In genomic region chr11:65569164-65569972, GRCh38 we compare ENCODE assay signal across 6 cellular contexts. TPM values are rescaled to one million over a fixed set of nuclear protein-coding genes. Genes with fewer than 3 reads are reported as not detected.
DNase-seq lines count a peak whose midpoint lies in the region; ATAC-seq, FAIRE-seq and TF ChIP-seq lines count a peak whose summit lies in the region.

No MANE protein-coding gene starts in this region.

- no peak overlapping the region for H2AFZ ChIP-seq in HepG2 (ENCODE audit: low read length)

- H3K27me3 ChIP-seq in H7 (ENCODE audit: control insufficient read depth, insufficient read depth, low read length) (peaks cover 3% of the 10 kb centered on the region; the same call in 1 of the 2 replicates), HepG2 (ENCODE audit: control insufficient read depth in 1 of 2, insufficient read depth in 2 of 2, low read length in 2 of 2) (no peaks in the 10 kb centered on the region; a peak in 1 of 5 replicates)

- POLR2A ChIA-PET in HepG2 (lab: Yijun Ruan, JAX) = interaction anchor here (0.7 to 2.5 kb wide), 16 partner anchors 10 to 447 kb away, joined by 3 to 34 read pairs (median 6); partner anchors contain the start of genes FAU, LTBP3, MALAT1 and MRPL49

- peak overlapping the region; percentile 97 for H3K4me2 ChIP-seq in HepG2 (ENCODE audit: low read depth, low read length)

- no peak for TF ChIP-seq POLR2A in HepG2 (IDR thresholded peaks at IDR 0.05; ENCODE audit: insufficient read depth in 1 of 2, low read depth in 2 of 2, low read length in 2 of 2)

- no peaks in the 10 kb centered on the region; the same call in 1 of the 2 replicates for H4K20me1 ChIP-seq in HepG2 (ENCODE audit: insufficient read depth, low read length)

- TF ChIP-seq RAD21 in HepG2 (CRISPR knock-in tag; IDR thresholded peaks at IDR 0.05) = no peak

- TF ChIP-seq EP300 in HepG2 (IDR thresholded peaks at IDR 0.05; ENCODE audit: low read depth in 2 of 2, low read length in 2 of 2) = no peak
- no peak for TF ChIP-seq EP300 in HepG2 (CRISPR knock-in tag; IDR thresholded peaks at IDR 0.05; ENCODE audit: borderline replicate concordance)

- WGBS in HepG2 (ENCODE audit: low lambda C conversion rate) = 2% methylated on average over 28 of the region's 28 CpGs

- H3K4me1 ChIP-seq in HepG2 (ENCODE audit: insufficient read depth, low read length) = peaks cover 35% of the 10 kb centered on the region

- in situ Hi-C loops in HepG2 (cut with HindIII; ENCODE audit: extremely low pct_ligation_motif_present, low pct_unique_long_range_greater_than_20kb) = no loop called here

- DNase-seq in H7 (no peak), HepG2 (ENCODE audit: low spot score) (no peak), NCI-H510A treated with DMSO at 0.1 percent for 48 hours (lab: John Stamatoyannopoulos, UW) (no peak), retina (no peak)

- peaks cover 23% of the 10 kb centered on the region for H3K79me2 ChIP-seq in HepG2 (ENCODE audit: insufficient read depth, low read length)

- peak; percentile 17 to 27 for ATAC-seq in activated CD4-positive, CD25-positive, alpha-beta regulatory T cell treated with anti-CD3 and anti-CD28 coated beads, Interleukin-2, amount 50 U/mL, for 24 hours
- ATAC-seq in HepG2 = peak; percentile 58
- no peak for ATAC-seq in HG02678 (IDR thresholded peaks at IDR 0.05; ENCODE audit: unreplicated experiment)

- no peak for TF ChIP-seq CTCF in HepG2 (CRISPR knock-in tag; IDR thresholded peaks at IDR 0.05)

- CTCF ChIA-PET in HepG2 (lab: Yijun Ruan, JAX; ENCODE audit: low intra/inter-chr PET ratio, low total read pairs) = interaction anchor here (1.0 to 1.3 kb wide), 2 partner anchors 18 to 28 kb away, joined by 4 to 5 read pairs; no protein-coding TSS in a partner anchor

- H3K9me3 ChIP-seq in HepG2 (ENCODE audit: low read length) = no peaks in the 10 kb centered on the region

- peak overlapping the region; percentile 88 for H3K9ac ChIP-seq in HepG2 (ENCODE audit: insufficient read depth, low read depth, low read length)

- no peaks in the 10 kb centered on the region for H3K36me3 ChIP-seq in H7 (replicated peaks; ENCODE audit: control insufficient read depth, insufficient read depth, low read length)
- H3K36me3 ChIP-seq in HepG2 (replicated peaks in 1 of 2; ENCODE audit: control insufficient read depth in 1 of 2, insufficient read depth in 2 of 2, low read length in 2 of 2) = peaks cover 3 to 5% of the 10 kb centered on the region in 2 experiments; a peak in 2 of 5 replicates

- intact Hi-C loops in HepG2 (cut with micrococcal nuclease; ENCODE audit: unreplicated experiment) = no loop called here

- H3K4me3 ChIP-seq in H7 (ENCODE audit: insufficient read depth, low read depth, low read length) = peak overlapping the region; percentile 97
- H3K4me3 ChIP-seq in HepG2 (replicated peaks in 1 of 3; ENCODE audit: insufficient read depth in 1 of 3, low read depth in 2 of 3, low read length in 3 of 3) = peak overlapping the region; percentile 57 to 99 (median 95)

- peak; percentile 23 for FAIRE-seq in HepG2 (lab: Jason Lieb, UNC)

- no TSS peak for BruUV-seq in HepG2 (replicated peaks; lab: Mats Ljungman, UMichigan)

- peak overlapping the region; percentile 85 for H3K27ac ChIP-seq in HepG2 (ENCODE audit: extremely low read length, insufficient read depth, low read length)

RNA-seq across cellular contexts. Expression of gene ZNRD2, which starts 0.9 kb away (rescaled TPM):
- total RNA-seq in H7 (2014; rRNA removed; shearing (Covaris generic)) = 88.1 and 89.1 TPM in 2 replicates
- total RNA-seq in HepG2 (2016; rRNA removed; fragmentation: Illumina TruSeq; extraction: Trizol) = 34.0 and 40.0 TPM in 2 replicates
- total RNA-seq in HepG2 (2016; cell fraction: cytosol; rRNA removed; fragmentation: Illumina TruSeq; extraction: Trizol; ENCODE audit: low read depth) = 15.3 and 19.2 TPM in 2 replicates
- total RNA-seq in HepG2 (2016; cell fraction: insoluble cytoplasmic fraction; rRNA removed; fragmentation: Illumina TruSeq; extraction: Trizol) = 32.9 and 41.5 TPM in 2 replicates
- 16.0 and 17.9 TPM in 2 replicates for total RNA-seq in HepG2 (2016; cell fraction: membrane; rRNA removed; fragmentation: Illumina TruSeq; extraction: Trizol)
- total RNA-seq in HepG2 (2016; cell fraction: nucleus; rRNA removed; fragmentation: Illumina TruSeq; extraction: Trizol) = 11.5 and 15.7 TPM in 2 replicates
- 29.2 and 31.4 TPM in 2 replicates for polyA plus RNA-seq in HepG2 (2011; rRNA removed)
- polyA plus RNA-seq in HepG2 (2011; cell fraction: cytosol; rRNA removed) = 24.1 and 41.2 TPM in 2 replicates
- 48.9 and 54.8 TPM in 2 replicates for polyA plus RNA-seq in HepG2 (2011; cell fraction: nucleus; rRNA removed)
- 25.2 and 28.5 TPM in 2 replicates for polyA plus RNA-seq in HepG2 (2012)
- polyA plus RNA-seq in HepG2 (2016; cell fraction: cytosol; fragmentation: Illumina TruSeq; extraction: Trizol; ENCODE audit: low read depth) = 26.6 and 28.0 TPM in 2 replicates
- 42.9 and 46.1 TPM in 2 replicates for polyA plus RNA-seq in HepG2 (2016; cell fraction: insoluble cytoplasmic fraction; fragmentation: Illumina TruSeq; extraction: Trizol; ENCODE audit: low read depth)
- 23.7 and 24.4 TPM in 2 replicates for polyA plus RNA-seq in HepG2 (2016; cell fraction: membrane; fragmentation: Illumina TruSeq; extraction: Trizol; ENCODE audit: low read depth)
- 31.1 and 33.2 TPM in 2 replicates for polyA plus RNA-seq in HepG2 (2016; cell fraction: nucleus; fragmentation: Illumina TruSeq; extraction: Trizol; ENCODE audit: insufficient read depth, low read depth)
- polyA minus RNA-seq in HepG2 (2011; rRNA and poly(A)+ RNA removed; ENCODE audit: low replicate concordance) = 18.6 and 34.8 TPM in 2 replicates
- 8.6 and 11.3 TPM in 2 replicates for polyA minus RNA-seq in HepG2 (2011; cell fraction: cytosol; rRNA and poly(A)+ RNA removed)
- polyA minus RNA-seq in HepG2 (2011; cell fraction: nucleus; rRNA and poly(A)+ RNA removed) = 12.0 and 19.5 TPM in 2 replicates

RNA-seq across cellular contexts. Expression of gene FAM89B, which starts 3.0 kb away (rescaled TPM):
- total RNA-seq in H7 (2014; rRNA removed; shearing (Covaris generic)) = 8.6 and 20.4 TPM in 2 replicates
- total RNA-seq in HepG2 (2016; rRNA removed; fragmentation: Illumina TruSeq; extraction: Trizol) = 3.6 and 5.7 TPM in 2 replicates
- 7.8 and 8.7 TPM in 2 replicates for total RNA-seq in HepG2 (2016; cell fraction: cytosol; rRNA removed; fragmentation: Illumina TruSeq; extraction: Trizol; ENCODE audit: low read depth)
- 4.0 and 5.2 TPM in 2 replicates for total RNA-seq in HepG2 (2016; cell fraction: insoluble cytoplasmic fraction; rRNA removed; fragmentation: Illumina TruSeq; extraction: Trizol)
- total RNA-seq in HepG2 (2016; cell fraction: membrane; rRNA removed; fragmentation: Illumina TruSeq; extraction: Trizol) = 8.0 and 9.6 TPM in 2 replicates
- 2.9 and 4.0 TPM in 2 replicates for total RNA-seq in HepG2 (2016; cell fraction: nucleus; rRNA removed; fragmentation: Illumina TruSeq; extraction: Trizol)
- 8.0 and 11.5 TPM in 2 replicates for polyA plus RNA-seq in HepG2 (2011; rRNA removed)
- 5.8 and 9.6 TPM in 2 replicates for polyA plus RNA-seq in HepG2 (2011; cell fraction: cytosol; rRNA removed)
- 29.0 and 34.8 TPM in 2 replicates for polyA plus RNA-seq in HepG2 (2011; cell fraction: nucleus; rRNA removed)
- polyA plus RNA-seq in HepG2 (2012) = 3.6 and 5.3 TPM in 2 replicates
- polyA plus RNA-seq in HepG2 (2016; cell fraction: cytosol; fragmentation: Illumina TruSeq; extraction: Trizol; ENCODE audit: low read depth) = 19.5 and 20.4 TPM in 2 replicates
- polyA plus RNA-seq in HepG2 (2016; cell fraction: insoluble cytoplasmic fraction; fragmentation: Illumina TruSeq; extraction: Trizol; ENCODE audit: low read depth) = 7.9 and 9.1 TPM in 2 replicates
- 15.3 and 15.7 TPM in 2 replicates for polyA plus RNA-seq in HepG2 (2016; cell fraction: membrane; fragmentation: Illumina TruSeq; extraction: Trizol; ENCODE audit: low read depth)
- polyA plus RNA-seq in HepG2 (2016; cell fraction: nucleus; fragmentation: Illumina TruSeq; extraction: Trizol; ENCODE audit: insufficient read depth, low read depth) = 11.6 and 13.0 TPM in 2 replicates
- polyA minus RNA-seq in HepG2 (2011; rRNA and poly(A)+ RNA removed; ENCODE audit: low replicate concordance) = 11.8 and 23.8 TPM in 2 replicates
- polyA minus RNA-seq in HepG2 (2011; cell fraction: cytosol; rRNA and poly(A)+ RNA removed) = 1.9 and 4.2 TPM in 2 replicates
- polyA minus RNA-seq in HepG2 (2011; cell fraction: nucleus; rRNA and poly(A)+ RNA removed) = 4.5 and 5.1 TPM in 2 replicates

RNA-seq across cellular contexts. Expression of gene EHBP1L1, which starts 6.5 kb away (rescaled TPM):
- 1.9 and 4.7 TPM in 2 replicates for total RNA-seq in H7 (2014; rRNA removed; shearing (Covaris generic))
- 5.4 and 10.6 TPM in 2 replicates for total RNA-seq in HepG2 (2016; rRNA removed; fragmentation: Illumina TruSeq; extraction: Trizol)
- total RNA-seq in HepG2 (2016; cell fraction: cytosol; rRNA removed; fragmentation: Illumina TruSeq; extraction: Trizol; ENCODE audit: low read depth) = 2.5 and 2.6 TPM in 2 replicates
- total RNA-seq in HepG2 (2016; cell fraction: insoluble cytoplasmic fraction; rRNA removed; fragmentation: Illumina TruSeq; extraction: Trizol) = 3.9 and 9.7 TPM in 2 replicates
- total RNA-seq in HepG2 (2016; cell fraction: membrane; rRNA removed; fragmentation: Illumina TruSeq; extraction: Trizol) = 3.4 TPM in 2 replicates
- total RNA-seq in HepG2 (2016; cell fraction: nucleus; rRNA removed; fragmentation: Illumina TruSeq; extraction: Trizol) = 7.8 and 8.4 TPM in 2 replicates
- 8.3 and 14.4 TPM in 2 replicates for polyA plus RNA-seq in HepG2 (2011; rRNA removed)
- polyA plus RNA-seq in HepG2 (2011; cell fraction: cytosol; rRNA removed) = 7.1 and 10.0 TPM in 2 replicates
- 74.9 and 85.5 TPM in 2 replicates for polyA plus RNA-seq in HepG2 (2011; cell fraction: nucleus; rRNA removed)
- 9.8 and 10.7 TPM in 2 replicates for polyA plus RNA-seq in HepG2 (2012)
- polyA plus RNA-seq in HepG2 (2016; cell fraction: cytosol; fragmentation: Illumina TruSeq; extraction: Trizol; ENCODE audit: low read depth) = 0.58 and 0.94 TPM in 2 replicates
- polyA plus RNA-seq in HepG2 (2016; cell fraction: insoluble cytoplasmic fraction; fragmentation: Illumina TruSeq; extraction: Trizol; ENCODE audit: low read depth) = 4.6 and 5.1 TPM in 2 replicates
- polyA plus RNA-seq in HepG2 (2016; cell fraction: membrane; fragmentation: Illumina TruSeq; extraction: Trizol; ENCODE audit: low read depth) = 0.79 and 1.3 TPM in 2 replicates
- polyA plus RNA-seq in HepG2 (2016; cell fraction: nucleus; fragmentation: Illumina TruSeq; extraction: Trizol; ENCODE audit: insufficient read depth, low read depth) = 27.0 and 30.2 TPM in 2 replicates
- 23.3 and 45.1 TPM in 2 replicates for polyA minus RNA-seq in HepG2 (2011; rRNA and poly(A)+ RNA removed; ENCODE audit: low replicate concordance)
- polyA minus RNA-seq in HepG2 (2011; cell fraction: cytosol; rRNA and poly(A)+ RNA removed) = 7.6 and 13.2 TPM in 2 replicates
- 6.4 and 11.8 TPM in 2 replicates for polyA minus RNA-seq in HepG2 (2011; cell fraction: nucleus; rRNA and poly(A)+ RNA removed)

RNA-seq across cellular contexts. Expression of gene LTBP3, which starts 11.2 kb away (rescaled TPM):
- 3.9 and 5.7 TPM in 2 replicates for total RNA-seq in H7 (2014; rRNA removed; shearing (Covaris generic))
- total RNA-seq in HepG2 (2016; rRNA removed; fragmentation: Illumina TruSeq; extraction: Trizol) = 4.2 and 12.2 TPM in 2 replicates
- 3.8 and 4.6 TPM in 2 replicates for total RNA-seq in HepG2 (2016; cell fraction: cytosol; rRNA removed; fragmentation: Illumina TruSeq; extraction: Trizol; ENCODE audit: low read depth)
- total RNA-seq in HepG2 (2016; cell fraction: insoluble cytoplasmic fraction; rRNA removed; fragmentation: Illumina TruSeq; extraction: Trizol) = 3.1 and 14.2 TPM in 2 replicates
- 6.5 and 7.6 TPM in 2 replicates for total RNA-seq in HepG2 (2016; cell fraction: membrane; rRNA removed; fragmentation: Illumina TruSeq; extraction: Trizol)
- total RNA-seq in HepG2 (2016; cell fraction: nucleus; rRNA removed; fragmentation: Illumina TruSeq; extraction: Trizol) = 18.0 and 20.1 TPM in 2 replicates
- 60.3 and 68.1 TPM in 2 replicates for polyA plus RNA-seq in HepG2 (2011; rRNA removed)
- polyA plus RNA-seq in HepG2 (2011; cell fraction: cytosol; rRNA removed) = 16.4 and 24.6 TPM in 2 replicates
- polyA plus RNA-seq in HepG2 (2011; cell fraction: nucleus; rRNA removed) = 549 and 694 TPM in 2 replicates
- polyA plus RNA-seq in HepG2 (2012) = 41.0 and 45.6 TPM in 2 replicates
- polyA plus RNA-seq in HepG2 (2016; cell fraction: cytosol; fragmentation: Illumina TruSeq; extraction: Trizol; ENCODE audit: low read depth) = 2.1 and 2.8 TPM in 2 replicates
- 7.3 and 9.4 TPM in 2 replicates for polyA plus RNA-seq in HepG2 (2016; cell fraction: insoluble cytoplasmic fraction; fragmentation: Illumina TruSeq; extraction: Trizol; ENCODE audit: low read depth)
- 6.0 and 7.1 TPM in 2 replicates for polyA plus RNA-seq in HepG2 (2016; cell fraction: membrane; fragmentation: Illumina TruSeq; extraction: Trizol; ENCODE audit: low read depth)
- 129 and 139 TPM in 2 replicates for polyA plus RNA-seq in HepG2 (2016; cell fraction: nucleus; fragmentation: Illumina TruSeq; extraction: Trizol; ENCODE audit: insufficient read depth, low read depth)
- polyA minus RNA-seq in HepG2 (2011; rRNA and poly(A)+ RNA removed; ENCODE audit: low replicate concordance) = 12.7 and 25.1 TPM in 2 replicates
- 13.7 and 23.3 TPM in 2 replicates for polyA minus RNA-seq in HepG2 (2011; cell fraction: cytosol; rRNA and poly(A)+ RNA removed)
- polyA minus RNA-seq in HepG2 (2011; cell fraction: nucleus; rRNA and poly(A)+ RNA removed) = 36.4 and 39.8 TPM in 2 replicates

RNA-seq across cellular contexts. Expression of gene KCNK7, which starts 26.2 kb away (rescaled TPM):
- total RNA-seq in H7 (2014; rRNA removed; shearing (Covaris generic)) = not detected in 2 replicates
- total RNA-seq in HepG2 (2016; rRNA removed; fragmentation: Illumina TruSeq; extraction: Trizol) = not detected in 2 replicates
- not detected in 2 replicates for total RNA-seq in HepG2 (2016; cell fraction: cytosol; rRNA removed; fragmentation: Illumina TruSeq; extraction: Trizol; ENCODE audit: low read depth)
- not detected in 2 replicates for total RNA-seq in HepG2 (2016; cell fraction: insoluble cytoplasmic fraction; rRNA removed; fragmentation: Illumina TruSeq; extraction: Trizol)
- total RNA-seq in HepG2 (2016; cell fraction: membrane; rRNA removed; fragmentation: Illumina TruSeq; extraction: Trizol) = not detected in 2 replicates
- total RNA-seq in HepG2 (2016; cell fraction: nucleus; rRNA removed; fragmentation: Illumina TruSeq; extraction: Trizol) = 1.2 TPM in 1 of 2 replicates, not detected in the other
- polyA plus RNA-seq in HepG2 (2011; rRNA removed) = 0.11 and 0.14 TPM in 2 replicates
- polyA plus RNA-seq in HepG2 (2011; cell fraction: cytosol; rRNA removed) = 0.04 TPM in 1 of 2 replicates, not detected in the other
- 0.69 and 0.97 TPM in 2 replicates for polyA plus RNA-seq in HepG2 (2011; cell fraction: nucleus; rRNA removed)
- 0.28 TPM in 1 of 2 replicates, not detected in the other for polyA plus RNA-seq in HepG2 (2012)
- not detected in 2 replicates for polyA plus RNA-seq in HepG2 (2016; cell fraction: cytosol; fragmentation: Illumina TruSeq; extraction: Trizol; ENCODE audit: low read depth)
- polyA plus RNA-seq in HepG2 (2016; cell fraction: insoluble cytoplasmic fraction; fragmentation: Illumina TruSeq; extraction: Trizol; ENCODE audit: low read depth) = not detected in 2 replicates
- polyA plus RNA-seq in HepG2 (2016; cell fraction: membrane; fragmentation: Illumina TruSeq; extraction: Trizol; ENCODE audit: low read depth) = not detected in 2 replicates
- polyA plus RNA-seq in HepG2 (2016; cell fraction: nucleus; fragmentation: Illumina TruSeq; extraction: Trizol; ENCODE audit: insufficient read depth, low read depth) = 0.38 and 0.77 TPM in 2 replicates
- 0.33 and 0.90 TPM in 2 replicates for polyA minus RNA-seq in HepG2 (2011; rRNA and poly(A)+ RNA removed; ENCODE audit: low replicate concordance)
- polyA minus RNA-seq in HepG2 (2011; cell fraction: cytosol; rRNA and poly(A)+ RNA removed) = not detected in 2 replicates
- polyA minus RNA-seq in HepG2 (2011; cell fraction: nucleus; rRNA and poly(A)+ RNA removed) = 0.75 and 1.2 TPM in 2 replicates
